ENCODE assay signal across 29 cellular contexts in genomic region chr5:33372721-33373120, GRCh38.
"Had no signal": no experiment of that assay in that cellular context is flagged by ENCODE, and none has a peak within 500 bp of the region (broad histone marks: within the 10 kb centered on the region; RNA-seq: fewer than 3 reads in every experiment).

No MANE protein-coding gene starts in this region.

- H3K9ac ChIP-seq: SK-N-SH had no signal

- DNase-seq: activated CD4-positive, alpha-beta memory T cell treated with anti-CD3 and anti-CD28 coated beads, Interleukin-2, amount 10 ng/mL, durations not matched to agents 7 days and 5 days; activated CD4-positive, alpha-beta T cell treated with anti-CD3 and anti-CD28 coated beads for 48 hours; activated CD8-positive, alpha-beta memory T cell treated with anti-CD3 and anti-CD28 coated beads for 24 hours; activated CD8-positive, alpha-beta memory T cell treated with anti-CD3 and anti-CD28 coated beads, Interleukin-2, amount 10 ng/mL, durations not matched to agents 7 days and 5 days; activated CD8-positive, alpha-beta memory T cell treated with anti-CD3 and anti-CD28 coated beads, Interleukin-2, amount 50 U/mL, for 48 hours; activated effector memory CD4-positive, alpha-beta T cell treated with Interleukin-2 at 50 U/mL for 16 hours; activated naive CD4-positive, alpha-beta T cell treated with anti-CD3 and anti-CD28 coated beads, Interleukin-2, amount 10 ng/mL, durations not matched to agents 7 days and 5 days; activated naive CD8-positive, alpha-beta T cell treated with anti-CD3 and anti-CD28 coated beads, Interleukin-2, amount 50 U/mL, for 24 hours; activated T-cell treated with anti-CD3 and anti-CD28 coated beads, Interleukin-2, amount 50 U/mL, for 48 hours; anterior cingulate cortex; caudate nucleus; MG63; NCI-H1092; NCI-H1436 treated with DMSO at 0.1 percent for 48 hours; NCI-H187; NCI-H2029 treated with DMSO at 0.1 percent for 48 hours; NCI-H2107; NCI-H2171; NCI-H510A; NCI-H526; NCI-H748 treated with DMSO at 0.1 percent for 48 hours; NK-92 treated with Interleukin-12 subunit alpha and Interleukin-12 subunit beta, amount 100 ng/mL, for 24 hours; PC-3; Peyer's patch; RPMI8226; SHP77 treated with DMSO at 0.1 percent for 48 hours; SK-N-SH had no signal

- H3K36me3 ChIP-seq: MG63, Peyer's patch, SJSA1 had no signal

- H3K27ac ChIP-seq: Peyer's patch, SJSA1 had no signal

- H3K27me3 ChIP-seq: MG63, Peyer's patch, SJSA1 had no signal

- H3K4me1 ChIP-seq: Peyer's patch had no signal

- H3K4me2 ChIP-seq: SK-N-SH had no signal

- H3K9me3 ChIP-seq: MG63, Peyer's patch, SJSA1, SK-N-SH had no signal

- H3K4me3 ChIP-seq: MG63, Peyer's patch, SJSA1 had no signal

- ATAC-seq: activated CD4-positive, CD25-positive, alpha-beta regulatory T cell treated with anti-CD3 and anti-CD28 coated beads, Interleukin-2, amount 50 U/mL, for 24 hours; activated CD8-positive, alpha-beta memory T cell treated with anti-CD3 and anti-CD28 coated beads, Interleukin-2, amount 10 ng/mL, durations not matched to agents 7 days and 5 days; activated naive CD8-positive, alpha-beta T cell treated with anti-CD3 and anti-CD28 coated beads, Interleukin-2, amount 50 U/mL, for 24 hours; PC-3 had no signal
